ENCODE assay signal across 8 cellular contexts in the genomic region with DNA sequence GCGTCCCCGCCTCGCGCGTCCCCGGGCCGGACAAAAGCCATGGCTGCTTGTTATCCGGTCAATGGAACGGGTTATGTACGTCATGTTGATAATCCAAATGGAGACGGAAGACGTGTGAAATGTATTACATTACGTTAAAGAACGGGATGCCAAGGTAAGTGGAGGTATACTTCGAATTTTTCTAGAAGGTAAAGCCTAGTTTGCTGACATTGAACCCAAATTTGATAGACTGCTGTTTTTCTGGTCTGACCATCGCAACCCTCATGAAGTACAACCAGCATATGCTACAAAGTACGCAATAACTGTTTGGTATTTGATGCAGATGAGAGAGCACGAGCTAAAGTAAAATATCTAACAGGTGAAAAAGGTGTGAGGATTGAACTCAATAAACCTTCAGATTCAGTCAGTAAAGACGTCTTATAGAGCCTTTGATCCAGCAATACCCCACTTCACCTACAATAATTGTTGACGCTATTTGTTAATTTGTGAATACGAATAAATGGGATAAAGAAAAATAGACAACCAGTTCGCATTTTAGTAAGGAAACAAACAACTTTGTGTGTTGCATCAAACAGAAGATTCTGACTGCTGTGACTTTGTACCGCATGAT. TPM values are rescaled to one million over a fixed set of nuclear protein-coding genes. Genes with fewer than 3 reads are reported as not detected.
A peak's percentile ranks its signal among the peaks of the same experiment; 100 is the strongest.
DNase-seq lines count a peak whose midpoint lies in the region; ATAC-seq, FAIRE-seq and TF ChIP-seq lines count a peak whose summit lies in the region.

No MANE protein-coding gene starts in this region.

- in situ Hi-C loops in HepG2 (cut with HindIII; ENCODE audit: extremely low pct_ligation_motif_present, low pct_unique_long_range_greater_than_20kb), result no loop called here

- peak overlapping the region; percentile 82 for H3K4me3 Mint-ChIP-seq in activated CD4-positive, alpha-beta T cell treated with anti-CD3 and anti-CD28 coated beads, Interleukin-2, amount 10 ng/mL, durations not matched to agents 7 days and 5 days
- peak overlapping the region; percentile 89 for H3K4me3 Mint-ChIP-seq in astrocyte (ENCODE audit: unreplicated experiment)

- ATAC-seq in HepG2 (no peak), HG02610 (IDR thresholded peaks at IDR 0.05; ENCODE audit: unreplicated experiment) (no peak)

- FAIRE-seq in astrocyte (lab: Jason Lieb, UNC) (no peak), HepG2 (lab: Jason Lieb, UNC) (no peak)

- TF ChIP-seq RAD21 in HepG2 (CRISPR knock-in tag; IDR thresholded peaks at IDR 0.05), result no peak

- POLR2A ChIA-PET in activated CD4-positive, alpha-beta T cell treated with anti-CD3 and anti-CD28 coated beads, Interleukin-2, amount 10 ng/mL, durations not matched to agents 7 days and 5 days (lab: Charles Lee), result interaction anchor here (0.9 to 1.4 kb wide), 2 partner anchors 9 to 26 kb away, joined by 4 to 6 read pairs; no protein-coding TSS in a partner anchor
- POLR2A ChIA-PET in HepG2 (lab: Yijun Ruan, JAX), result interaction anchor here (0.7 to 6.4 kb wide), 8 partner anchors 8 to 34 kb away, joined by 3 to 47 read pairs (median 4); a partner anchor contains a TSS

- peaks cover 35% of the 10 kb centered on the region for H3K36me3 Mint-ChIP-seq in activated CD4-positive, alpha-beta T cell treated with anti-CD3 and anti-CD28 coated beads, Interleukin-2, amount 10 ng/mL, durations not matched to agents 7 days and 5 days (ENCODE audit: low read depth)
- H3K36me3 Mint-ChIP-seq in astrocyte (ENCODE audit: low read depth, unreplicated experiment), result peaks cover 10% of the 10 kb centered on the region

- H3K4me1 ChIP-seq in astrocyte (ENCODE audit: insufficient read depth, low read length) (peaks cover 24% of the 10 kb centered on the region), HepG2 (ENCODE audit: insufficient read depth, low read length) (peaks cover 42% of the 10 kb centered on the region), testis (peaks cover 27% of the 10 kb centered on the region)

- TF ChIP-seq POLR2A in HepG2 (IDR thresholded peaks at IDR 0.05; ENCODE audit: insufficient read depth in 1 of 2, low read depth in 2 of 2, low read length in 2 of 2), result no peak
- no peak for TF ChIP-seq POLR2A in testis (IDR thresholded peaks at IDR 0.05)

- no peaks in the 10 kb centered on the region for H3K9me3 Mint-ChIP-seq in activated CD4-positive, alpha-beta T cell treated with anti-CD3 and anti-CD28 coated beads, Interleukin-2, amount 10 ng/mL, durations not matched to agents 7 days and 5 days
- no peaks in the 10 kb centered on the region for H3K9me3 Mint-ChIP-seq in astrocyte (ENCODE audit: unreplicated experiment)

- peaks cover 61% of the 10 kb centered on the region for H3K4me1 Mint-ChIP-seq in activated CD4-positive, alpha-beta T cell treated with anti-CD3 and anti-CD28 coated beads, Interleukin-2, amount 10 ng/mL, durations not matched to agents 7 days and 5 days
- H3K4me1 Mint-ChIP-seq in astrocyte (ENCODE audit: low read depth, unreplicated experiment), result peaks cover 21% of the 10 kb centered on the region

- H3K27me3 Mint-ChIP-seq in activated CD4-positive, alpha-beta T cell treated with anti-CD3 and anti-CD28 coated beads, Interleukin-2, amount 10 ng/mL, durations not matched to agents 7 days and 5 days, result no peaks in the 10 kb centered on the region
- no peaks in the 10 kb centered on the region for H3K27me3 Mint-ChIP-seq in astrocyte (ENCODE audit: low read depth, unreplicated experiment)

- H3K79me2 ChIP-seq in astrocyte (ENCODE audit: insufficient read depth, low read length) (peaks cover 25% of the 10 kb centered on the region), HepG2 (ENCODE audit: insufficient read depth, low read length) (peaks cover 13% of the 10 kb centered on the region)

- intact Hi-C loops in HepG2 (cut with micrococcal nuclease; ENCODE audit: unreplicated experiment) (no loop called here), testis (cut with DNase I; ENCODE audit: low total_unique reads) (no loop called here)

- no TSS peak for BruUV-seq in HepG2 (replicated peaks; lab: Mats Ljungman, UMichigan)

- H3K4me2 ChIP-seq in astrocyte (ENCODE audit: low read length) (peak overlapping the region; percentile 88), HepG2 (ENCODE audit: low read depth, low read length) (peak overlapping the region; percentile 93)

- H3K9me3 ChIP-seq in astrocyte (ENCODE audit: insufficient read depth, low read depth, low read length) (no peaks in the 10 kb centered on the region), HepG2 (ENCODE audit: low read length) (no peaks in the 10 kb centered on the region), testis (no peaks in the 10 kb centered on the region)

- no peak for DNase-seq in activated CD4-positive, alpha-beta T cell treated with anti-CD3 and anti-CD28 coated beads, Interleukin-2, amount 10 ng/mL, durations not matched to agents 7 days and 5 days
- DNase-seq in activated CD4-positive, alpha-beta T cell treated with anti-CD3 and anti-CD28 coated beads for 4 hours, result no peak
- DNase-seq in astrocyte (ENCODE audit: low read depth) (no peak), HepG2 (ENCODE audit: low spot score) (no peak), testis (no peak), amniotic stem cell (lab: John Stamatoyannopoulos, UW) (no peak), NCI-H1105 treated with DMSO at 0.1 percent for 48 hours (lab: John Stamatoyannopoulos, UW) (no peak)

- no peak for TF ChIP-seq EP300 in HepG2 (IDR thresholded peaks at IDR 0.05; ENCODE audit: low read depth in 2 of 2, low read length in 2 of 2)
- no peak for TF ChIP-seq EP300 in HepG2 (CRISPR knock-in tag; IDR thresholded peaks at IDR 0.05; ENCODE audit: borderline replicate concordance)

- H3K9ac ChIP-seq in astrocyte (ENCODE audit: low read length) (peak overlapping the region; percentile 76), HepG2 (ENCODE audit: insufficient read depth, low read depth, low read length) (peak overlapping the region; percentile 68; the same call in 1 of the 2 replicates)

- TF ChIP-seq CTCF in astrocyte (IDR thresholded peaks at IDR 0.05; ENCODE audit: insufficient read depth, low read depth, low read length), result no peak
- no peak for TF ChIP-seq CTCF in HepG2 (CRISPR knock-in tag; IDR thresholded peaks at IDR 0.05)
- no peak for TF ChIP-seq CTCF in testis (IDR thresholded peaks at IDR 0.05)

- H3K27ac Mint-ChIP-seq in activated CD4-positive, alpha-beta T cell treated with anti-CD3 and anti-CD28 coated beads, Interleukin-2, amount 10 ng/mL, durations not matched to agents 7 days and 5 days, result peak overlapping the region; percentile 88
- peak overlapping the region; percentile 47 for H3K27ac Mint-ChIP-seq in astrocyte (ENCODE audit: unreplicated experiment)

- H3K27me3 ChIP-seq in astrocyte (ENCODE audit: insufficient read depth, low read length) (no peaks in the 10 kb centered on the region), HepG2 (ENCODE audit: control insufficient read depth in 1 of 2, insufficient read depth in 2 of 2, low read length in 2 of 2) (no peaks in the 10 kb centered on the region; a peak in 1 of 5 replicates), testis (no peaks in the 10 kb centered on the region)

- H4K20me1 ChIP-seq in astrocyte (ENCODE audit: insufficient read depth, low read length), result peaks cover 19% of the 10 kb centered on the region
- H4K20me1 ChIP-seq in HepG2 (ENCODE audit: insufficient read depth, low read length), result peaks cover 22% of the 10 kb centered on the region

- CTCF ChIA-PET in activated CD4-positive, alpha-beta T cell treated with anti-CD3 and anti-CD28 coated beads, Interleukin-2, amount 10 ng/mL, durations not matched to agents 7 days and 5 days (lab: Charles Lee), result interaction anchor here (0.6 to 2.5 kb wide), 8 partner anchors 9 to 952 kb away, joined by 3 to 5 read pairs (median 5); no protein-coding TSS in a partner anchor
- CTCF ChIA-PET in HepG2 (lab: Yijun Ruan, JAX; ENCODE audit: low intra/inter-chr PET ratio, low total read pairs), result interaction anchor here (1.3 kb wide), 1 partner anchor 35 kb away, joined by 4 read pairs; no protein-coding TSS in a partner anchor

- H3K27ac ChIP-seq in astrocyte (ENCODE audit: low read depth, low read length) (peak overlapping the region; percentile 59), HepG2 (ENCODE audit: extremely low read length, insufficient read depth, low read length) (no peak overlapping the region), testis (peak overlapping the region; percentile 8 to 93)

- peak overlapping the region; percentile 64 for H2AFZ ChIP-seq in astrocyte (ENCODE audit: low read depth, low read length)
- H2AFZ ChIP-seq in HepG2 (ENCODE audit: low read length), result no peak overlapping the region

- WGBS in HepG2 (ENCODE audit: low lambda C conversion rate), result 64% methylated on average over 16 of the region's 23 CpGs
- 20 to 23% methylated on average over 23 of the region's 23 CpGs for WGBS in testis, 2 donors

- H3K36me3 ChIP-seq in astrocyte (ENCODE audit: insufficient read depth, low read length) (peaks cover 13% of the 10 kb centered on the region), HepG2 (replicated peaks in 1 of 2; ENCODE audit: control insufficient read depth in 1 of 2, insufficient read depth in 2 of 2, low read length in 2 of 2) (peaks cover 7% of the 10 kb centered on the region in 2 experiments; a peak in 4 of 5 replicates), testis (ENCODE audit: low read depth, missing control alignments) (no peaks in the 10 kb centered on the region)

- H3K4me3 ChIP-seq in astrocyte (ENCODE audit: insufficient read depth, low read depth, low read length), result peak overlapping the region; percentile 54
- peak overlapping the region; percentile 67 to 83 (median 68); a peak in 5 of 6 replicates for H3K4me3 ChIP-seq in HepG2 (replicated peaks in 1 of 3; ENCODE audit: insufficient read depth in 1 of 3, low read depth in 2 of 3, low read length in 3 of 3)
- H3K4me3 ChIP-seq in testis, result peak overlapping the region; percentile 66

RNA-seq across cellular contexts. Expression of a gene that starts 19.8 kb away (rescaled TPM):
- total RNA-seq in activated CD4-positive, alpha-beta T cell treated with anti-CD3 and anti-CD28 coated beads, Interleukin-2, amount 10 ng/mL, durations not matched to agents 7 days and 5 days, result 10 to 100 TPM; 22.1 to 23.8 TPM
- total RNA-seq in astrocyte, result 22.1 and 23.9 TPM in 2 replicates
- total RNA-seq in HepG2 (2016; rRNA removed; fragmentation: Illumina TruSeq; extraction: Trizol), result 32.5 and 35.5 TPM in 2 replicates
- total RNA-seq in HepG2 (2016; cell fraction: cytosol; rRNA removed; fragmentation: Illumina TruSeq; extraction: Trizol; ENCODE audit: low read depth), result 10.8 and 11.7 TPM in 2 replicates
- 32.6 and 33.3 TPM in 2 replicates for total RNA-seq in HepG2 (2016; cell fraction: insoluble cytoplasmic fraction; rRNA removed; fragmentation: Illumina TruSeq; extraction: Trizol)
- 18.7 and 20.1 TPM in 2 replicates for total RNA-seq in HepG2 (2016; cell fraction: membrane; rRNA removed; fragmentation: Illumina TruSeq; extraction: Trizol)
- 31.9 and 35.3 TPM in 2 replicates for total RNA-seq in HepG2 (2016; cell fraction: nucleus; rRNA removed; fragmentation: Illumina TruSeq; extraction: Trizol)
- polyA plus RNA-seq in HepG2 (2011; rRNA removed), result 20.0 and 21.9 TPM in 2 replicates
- polyA plus RNA-seq in HepG2 (2011; cell fraction: cytosol; rRNA removed), result 10.8 and 12.7 TPM in 2 replicates
- 45.9 and 52.5 TPM in 2 replicates for polyA plus RNA-seq in HepG2 (2011; cell fraction: nucleus; rRNA removed)
- 14.1 and 15.5 TPM in 2 replicates for polyA plus RNA-seq in HepG2 (2012)
- polyA plus RNA-seq in HepG2 (2016; cell fraction: cytosol; fragmentation: Illumina TruSeq; extraction: Trizol; ENCODE audit: low read depth), result 7.3 and 8.1 TPM in 2 replicates
- 24.7 and 25.3 TPM in 2 replicates for polyA plus RNA-seq in HepG2 (2016; cell fraction: insoluble cytoplasmic fraction; fragmentation: Illumina TruSeq; extraction: Trizol; ENCODE audit: low read depth)
- 13.1 and 14.1 TPM in 2 replicates for polyA plus RNA-seq in HepG2 (2016; cell fraction: membrane; fragmentation: Illumina TruSeq; extraction: Trizol; ENCODE audit: low read depth)
- 60.7 and 63.6 TPM in 2 replicates for polyA plus RNA-seq in HepG2 (2016; cell fraction: nucleus; fragmentation: Illumina TruSeq; extraction: Trizol; ENCODE audit: insufficient read depth, low read depth)
- polyA minus RNA-seq in HepG2 (2011; rRNA and poly(A)+ RNA removed; ENCODE audit: low replicate concordance), result 23.7 and 63.4 TPM in 2 replicates
- 4.2 and 5.5 TPM in 2 replicates for polyA minus RNA-seq in HepG2 (2011; cell fraction: cytosol; rRNA and poly(A)+ RNA removed)
- polyA minus RNA-seq in HepG2 (2011; cell fraction: nucleus; rRNA and poly(A)+ RNA removed), result 27.8 and 29.0 TPM in 2 replicates
- 10 to 100 TPM; 40.4 to 49.1 TPM for total RNA-seq in testis
- 38.4 TPM for polyA plus RNA-seq in testis (ENCODE audit: insufficient read depth, low read depth, low replicate concordance)

RNA-seq across cellular contexts. Expression of a gene that starts 23.7 kb away (rescaled TPM):
- total RNA-seq in activated CD4-positive, alpha-beta T cell treated with anti-CD3 and anti-CD28 coated beads, Interleukin-2, amount 10 ng/mL, durations not matched to agents 7 days and 5 days, result 1 to 10 TPM; 2.8 to 3.8 TPM
- total RNA-seq in astrocyte (6.1 and 6.4 TPM in 2 replicates), HepG2 (2016; rRNA removed; fragmentation: Illumina TruSeq; extraction: Trizol) (15.5 and 25.4 TPM in 2 replicates), testis (10 to 100 TPM; 11.0 to 17.5 TPM)
- total RNA-seq in HepG2 (2016; cell fraction: cytosol; rRNA removed; fragmentation: Illumina TruSeq; extraction: Trizol; ENCODE audit: low read depth), result 88.1 and 117 TPM in 2 replicates
- total RNA-seq in HepG2 (2016; cell fraction: insoluble cytoplasmic fraction; rRNA removed; fragmentation: Illumina TruSeq; extraction: Trizol), result 16.2 and 26.0 TPM in 2 replicates
- 60.2 and 72.6 TPM in 2 replicates for total RNA-seq in HepG2 (2016; cell fraction: membrane; rRNA removed; fragmentation: Illumina TruSeq; extraction: Trizol)
- total RNA-seq in HepG2 (2016; cell fraction: nucleus; rRNA removed; fragmentation: Illumina TruSeq; extraction: Trizol), result 10.9 and 13.4 TPM in 2 replicates
- polyA plus RNA-seq in HepG2 (2011; rRNA removed) (10.4 and 11.4 TPM in 2 replicates), testis (ENCODE audit: insufficient read depth, low read depth, low replicate concordance) (7.5 TPM)
- 5.0 and 11.2 TPM in 2 replicates for polyA plus RNA-seq in HepG2 (2011; cell fraction: cytosol; rRNA removed)
- 4.2 and 5.7 TPM in 2 replicates for polyA plus RNA-seq in HepG2 (2011; cell fraction: nucleus; rRNA removed)
- 5.3 and 6.5 TPM in 2 replicates for polyA plus RNA-seq in HepG2 (2012)
- polyA plus RNA-seq in HepG2 (2016; cell fraction: cytosol; fragmentation: Illumina TruSeq; extraction: Trizol; ENCODE audit: low read depth), result 114 and 137 TPM in 2 replicates
- 13.5 and 14.0 TPM in 2 replicates for polyA plus RNA-seq in HepG2 (2016; cell fraction: insoluble cytoplasmic fraction; fragmentation: Illumina TruSeq; extraction: Trizol; ENCODE audit: low read depth)
- polyA plus RNA-seq in HepG2 (2016; cell fraction: membrane; fragmentation: Illumina TruSeq; extraction: Trizol; ENCODE audit: low read depth), result 57.5 and 62.3 TPM in 2 replicates
- polyA plus RNA-seq in HepG2 (2016; cell fraction: nucleus; fragmentation: Illumina TruSeq; extraction: Trizol; ENCODE audit: insufficient read depth, low read depth), result 20.7 and 22.2 TPM in 2 replicates
- 3.7 TPM in 1 of 2 replicates, not detected in the other for polyA minus RNA-seq in HepG2 (2011; rRNA and poly(A)+ RNA removed; ENCODE audit: low replicate concordance)
- 1.3 and 2.9 TPM in 2 replicates for polyA minus RNA-seq in HepG2 (2011; cell fraction: cytosol; rRNA and poly(A)+ RNA removed)
- 1.1 and 1.2 TPM in 2 replicates for polyA minus RNA-seq in HepG2 (2011; cell fraction: nucleus; rRNA and poly(A)+ RNA removed)

RNA-seq across cellular contexts. Expression of a gene that starts 33.5 kb away (rescaled TPM):
- total RNA-seq in activated CD4-positive, alpha-beta T cell treated with anti-CD3 and anti-CD28 coated beads, Interleukin-2, amount 10 ng/mL, durations not matched to agents 7 days and 5 days, result 1 to 10 TPM; 6.3 to 6.6 TPM
- total RNA-seq in astrocyte, result 13.5 and 16.2 TPM in 2 replicates
- 21.5 and 23.7 TPM in 2 replicates for total RNA-seq in HepG2 (2016; rRNA removed; fragmentation: Illumina TruSeq; extraction: Trizol)
- total RNA-seq in HepG2 (2016; cell fraction: cytosol; rRNA removed; fragmentation: Illumina TruSeq; extraction: Trizol; ENCODE audit: low read depth), result 5.3 and 7.3 TPM in 2 replicates
- 24.0 and 25.1 TPM in 2 replicates for total RNA-seq in HepG2 (2016; cell fraction: insoluble cytoplasmic fraction; rRNA removed; fragmentation: Illumina TruSeq; extraction: Trizol)
- 11.5 and 12.3 TPM in 2 replicates for total RNA-seq in HepG2 (2016; cell fraction: membrane; rRNA removed; fragmentation: Illumina TruSeq; extraction: Trizol)
- total RNA-seq in HepG2 (2016; cell fraction: nucleus; rRNA removed; fragmentation: Illumina TruSeq; extraction: Trizol), result 14.5 and 18.1 TPM in 2 replicates
- polyA plus RNA-seq in HepG2 (2011; rRNA removed), result 10.9 and 11.4 TPM in 2 replicates
- polyA plus RNA-seq in HepG2 (2011; cell fraction: cytosol; rRNA removed), result 8.2 and 10.4 TPM in 2 replicates
- polyA plus RNA-seq in HepG2 (2011; cell fraction: nucleus; rRNA removed), result 9.0 and 10.7 TPM in 2 replicates
- polyA plus RNA-seq in HepG2 (2012), result 7.4 and 9.0 TPM in 2 replicates
- polyA plus RNA-seq in HepG2 (2016; cell fraction: cytosol; fragmentation: Illumina TruSeq; extraction: Trizol; ENCODE audit: low read depth), result 6.4 and 6.7 TPM in 2 replicates
- 20.5 and 21.3 TPM in 2 replicates for polyA plus RNA-seq in HepG2 (2016; cell fraction: insoluble cytoplasmic fraction; fragmentation: Illumina TruSeq; extraction: Trizol; ENCODE audit: low read depth)
- 8.9 and 9.9 TPM in 2 replicates for polyA plus RNA-seq in HepG2 (2016; cell fraction: membrane; fragmentation: Illumina TruSeq; extraction: Trizol; ENCODE audit: low read depth)
- 22.1 and 26.1 TPM in 2 replicates for polyA plus RNA-seq in HepG2 (2016; cell fraction: nucleus; fragmentation: Illumina TruSeq; extraction: Trizol; ENCODE audit: insufficient read depth, low read depth)
- 5.9 and 16.0 TPM in 2 replicates for polyA minus RNA-seq in HepG2 (2011; rRNA and poly(A)+ RNA removed; ENCODE audit: low replicate concordance)
- 6.9 and 8.2 TPM in 2 replicates for polyA minus RNA-seq in HepG2 (2011; cell fraction: cytosol; rRNA and poly(A)+ RNA removed)
- 16.1 and 23.2 TPM in 2 replicates for polyA minus RNA-seq in HepG2 (2011; cell fraction: nucleus; rRNA and poly(A)+ RNA removed)
- total RNA-seq in testis, result 10 to 100 TPM; 15.3 to 16.1 TPM
- 18.6 TPM for polyA plus RNA-seq in testis (ENCODE audit: insufficient read depth, low read depth, low replicate concordance)
